In genomic region chr1:63917571-63918394, GRCh38 we compare ENCODE assay signal across 9 cellular contexts.
DNase-seq lines count a peak whose midpoint lies in the region; ATAC-seq and TF ChIP-seq lines count a peak whose summit lies in the region.
"Had no signal": no experiment of that assay in that cellular context is flagged by ENCODE, and none has a peak within 500 bp of the region (broad histone marks: within the 10 kb centered on the region; RNA-seq: fewer than 3 reads in every experiment).

No MANE protein-coding gene starts in this region.

- intact Hi-C loops in ascending aorta (cut with DNase I) = loop anchor here (5.0 to 10.0 kb wide), 2 partner anchors 225 to 327 kb away; no protein-coding TSS in a partner anchor
- intact Hi-C loops in CD4-positive, alpha-beta memory T cell (cut with micrococcal nuclease) = loop anchor here (5.0 kb wide), 1 partner anchor 300 kb away; no protein-coding TSS in a partner anchor

- CTCF ChIA-PET in CD4-positive, alpha-beta memory T cell (lab: Charles Lee; ENCODE audit: partially characterized antibody) = interaction anchor here (1.3 kb wide), 1 partner anchor 301 kb away, joined by 5 read pairs; no protein-coding TSS in a partner anchor

- no peak overlapping the region for H2BK120ac ChIP-seq in H9 (ENCODE audit: low read depth, low read length, poor library complexity, severe bottlenecking)

- H3K4me2 ChIP-seq in H9 (ENCODE audit: insufficient read depth, insufficient read length, low read length) = no peak overlapping the region

- H3K4me1 Mint-ChIP-seq in H9 (peaks cover 78 to 84% of the 10 kb centered on the region in 2 experiments), nephron (peaks cover 57% of the 10 kb centered on the region)
- H3K4me1 Mint-ChIP-seq in CD4-positive, alpha-beta memory T cell = no peaks in the 10 kb centered on the region

- no peak overlapping the region for H4K8ac ChIP-seq in H9 (replicated peaks; ENCODE audit: insufficient read length, low read depth, low read length)

- H3K4me3 Mint-ChIP-seq in H9 (no peak overlapping the region), nephron (no peak overlapping the region)
- no peak overlapping the region for H3K4me3 Mint-ChIP-seq in CD4-positive, alpha-beta memory T cell

- WGBS in H9 (ENCODE audit: extremely low coverage, insufficient read length, low lambda C conversion rate) = no CpG with 5 or more reads among the region's 12 CpGs

- H4K5ac ChIP-seq in H9 (ENCODE audit: insufficient read length, low read depth, low read length) = no peak overlapping the region

- H2BK12ac ChIP-seq in H9 (ENCODE audit: insufficient read length, low read depth, low read length) = no peak overlapping the region

- H3K18ac ChIP-seq in H9 (ENCODE audit: insufficient read length, low read depth, low read length) = no peak overlapping the region

- peak overlapping the region in 1 of 2 donors; percentile 32 for H3K4me3 ChIP-seq in ascending aorta
- H3K4me3 ChIP-seq in CD4-positive, alpha-beta memory T cell (ENCODE audit: low read length in 2 of 2) = no peak overlapping the region

- no peak overlapping the region for H4K91ac ChIP-seq in H9 (ENCODE audit: insufficient read length, low read depth, low read length)

- H3K79me1 ChIP-seq in H9 (ENCODE audit: insufficient read depth, low read depth, low read length, poor library complexity, severe bottlenecking) = peaks cover 3% of the 10 kb centered on the region

- peak overlapping the region in 2 of 3 experiments; percentile 10 to 32; a peak in 3 of 7 replicates for H3K27ac Mint-ChIP-seq in H9
- peak overlapping the region; percentile 34 to 64 (median 48) for H3K27ac Mint-ChIP-seq in nephron
- no peak overlapping the region for H3K27ac Mint-ChIP-seq in CD4-positive, alpha-beta memory T cell

- H3K27ac ChIP-seq in H9 (ENCODE audit: insufficient read length, low read depth, low read length) = no peak overlapping the region
- peak overlapping the region; percentile 72 to 85 for H3K27ac ChIP-seq in ascending aorta
- no peak overlapping the region for H3K27ac ChIP-seq in CD4-positive, alpha-beta memory T cell (ENCODE audit: low read depth, low read length)

- H3K4me1 ChIP-seq in H9 (ENCODE audit: insufficient read depth, low read length) = peaks cover 21% of the 10 kb centered on the region; the same call in 1 of the 2 replicates
- H3K4me1 ChIP-seq in ascending aorta = peaks cover 2 to 44% of the 10 kb centered on the region in 2 donors
- no peaks in the 10 kb centered on the region for H3K4me1 ChIP-seq in CD4-positive, alpha-beta memory T cell (ENCODE audit: insufficient read depth, low read length)

- H3K36me3 ChIP-seq in ascending aorta = no peaks in the 10 kb centered on the region
- no peaks in the 10 kb centered on the region for H3K36me3 ChIP-seq in CD4-positive, alpha-beta memory T cell (ENCODE audit: insufficient read depth, low read length)

- no peak for ATAC-seq in GM18858 (IDR thresholded peaks at IDR 0.05; ENCODE audit: unreplicated experiment)

- H2AK5ac ChIP-seq in H9 (ENCODE audit: insufficient read length, low read length) = no peak overlapping the region

- H3K27me3 ChIP-seq in H9 (ENCODE audit: insufficient read depth, low read length) = no peaks in the 10 kb centered on the region
- no peaks in the 10 kb centered on the region for H3K27me3 ChIP-seq in ascending aorta
- H3K27me3 ChIP-seq in CD4-positive, alpha-beta memory T cell (ENCODE audit: insufficient read depth, low read length) = no peaks in the 10 kb centered on the region

- H2AFZ ChIP-seq in H9 (ENCODE audit: low read length) = no peak overlapping the region

- no peak overlapping the region for H3K4ac ChIP-seq in H9 (ENCODE audit: low read depth, low read length)

- TF ChIP-seq CTCF in H9 (conservative IDR thresholded peaks at IDR 0.05) (peak; percentile 82), ascending aorta (IDR thresholded peaks at IDR 0.05) (peak in 2 of 3 experiments; percentile 7 to 37), nephron (IDR thresholded peaks at IDR 0.05; ENCODE audit: unreplicated experiment in 3 of 3) (peak in 1 of 3 experiments; percentile 12)

- no peak overlapping the region for H3T11ph ChIP-seq in H9 (ENCODE audit: low read length)

- POLR2A ChIA-PET in CD4-positive, alpha-beta memory T cell (lab: Charles Lee; ENCODE audit: partially characterized antibody) = no interaction called here

- H3K9me3 Mint-ChIP-seq in H9 = no peaks in the 10 kb centered on the region
- no peaks in the 10 kb centered on the region for H3K9me3 Mint-ChIP-seq in nephron
- H3K9me3 Mint-ChIP-seq in CD4-positive, alpha-beta memory T cell = no peaks in the 10 kb centered on the region

- no peaks in the 10 kb centered on the region for H3K9me3 ChIP-seq in H9 (ENCODE audit: control insufficient read depth, low read depth, low read length)
- no peaks in the 10 kb centered on the region for H3K9me3 ChIP-seq in ascending aorta
- H3K9me3 ChIP-seq in CD4-positive, alpha-beta memory T cell (ENCODE audit: control insufficient read depth in 1 of 2, low read length in 2 of 2) = no peaks in the 10 kb centered on the region

- no peaks in the 10 kb centered on the region for H3K23me2 ChIP-seq in H9 (ENCODE audit: insufficient read length, low read depth, low read length, poor library complexity, severe bottlenecking)

- DNase-seq in NCI-H2107 treated with DMSO at 0.1 percent for 48 hours (lab: John Stamatoyannopoulos, UW; ENCODE audit: unreplicated experiment) (peak; percentile 17), NCI-H2107 (lab: John Stamatoyannopoulos, UW) (no peak), H9 (peak; percentile 78), ascending aorta (ENCODE audit: low spot score in 2 of 2) (peak in 1 of 2 donors; percentile 74), NK-92 (lab: John Stamatoyannopoulos, UW; ENCODE audit: unreplicated experiment) (no peak)
- DNase-seq in CD4-positive, alpha-beta memory T cell = no peak
- DNase-seq: midbrain had no signal

- H3K27me3 Mint-ChIP-seq in H9 (ENCODE audit: low read depth) (no peaks in the 10 kb centered on the region), nephron (ENCODE audit: low read depth) (no peaks in the 10 kb centered on the region)
- H3K27me3 Mint-ChIP-seq in CD4-positive, alpha-beta memory T cell = peaks cover 2 to 7% of the 10 kb centered on the region in 2 donors

- no peaks in the 10 kb centered on the region for H4K20me1 ChIP-seq in H9 (ENCODE audit: control insufficient read depth, insufficient read depth, insufficient read length)

- H2BK20ac ChIP-seq in H9 (ENCODE audit: low read depth, low read length, poor library complexity, severe bottlenecking) = no peak overlapping the region

- no peak overlapping the region for H3K23ac ChIP-seq in H9 (ENCODE audit: insufficient read length, low read depth, low read length)

- H2BK15ac ChIP-seq in H9 (ENCODE audit: low read depth, low read length) = no peak overlapping the region

- H2BK5ac ChIP-seq in H9 (ENCODE audit: insufficient read length, low read length) = no peak overlapping the region

- no peak overlapping the region for H3K14ac ChIP-seq in H9 (ENCODE audit: insufficient read depth, low read length)

- no peak overlapping the region for H3K56ac ChIP-seq in H9 (ENCODE audit: insufficient read length, low read depth, low read length)

- H3K9ac ChIP-seq in H9 (ENCODE audit: extremely low read depth, insufficient read length, low read length) = no peak overlapping the region

- peaks cover 12% of the 10 kb centered on the region; the same call in 1 of the 2 replicates for H3K79me2 ChIP-seq in H9 (ENCODE audit: insufficient read depth, low read length)

- H3K36me3 Mint-ChIP-seq in H9 (ENCODE audit: insufficient read depth in 1 of 3, low read depth in 3 of 3) = peaks cover 0 to 4% (median 0%) of the 10 kb centered on the region in 3 experiments; a peak in 3 of 7 replicates
- no peaks in the 10 kb centered on the region for H3K36me3 Mint-ChIP-seq in nephron (ENCODE audit: low read depth)
- no peaks in the 10 kb centered on the region for H3K36me3 Mint-ChIP-seq in CD4-positive, alpha-beta memory T cell

Comparison
In these comparisons a context has a peak if more than half of its experiments do, and no peak if none do; other contexts are left out.
1. DNase-seq: peak in NCI-H2107 treated with DMSO at 0.1 percent for 48 hours (single experiment) and H9 (single experiment); none in NCI-H2107 (single experiment), CD4-positive, alpha-beta memory T cell (0 of 5) and NK-92 (single experiment).
2. H3K27ac ChIP-seq: peak in ascending aorta (2 of 2); none in H9 (single experiment) and CD4-positive, alpha-beta memory T cell (single experiment).
3. H3K27ac Mint-ChIP-seq: peak in H9 (2 of 3) and nephron (3 of 3); none in CD4-positive, alpha-beta memory T cell (0 of 7).